Comparison of ENCODE assay signal across 34 cellular contexts in the genomic region with DNA sequence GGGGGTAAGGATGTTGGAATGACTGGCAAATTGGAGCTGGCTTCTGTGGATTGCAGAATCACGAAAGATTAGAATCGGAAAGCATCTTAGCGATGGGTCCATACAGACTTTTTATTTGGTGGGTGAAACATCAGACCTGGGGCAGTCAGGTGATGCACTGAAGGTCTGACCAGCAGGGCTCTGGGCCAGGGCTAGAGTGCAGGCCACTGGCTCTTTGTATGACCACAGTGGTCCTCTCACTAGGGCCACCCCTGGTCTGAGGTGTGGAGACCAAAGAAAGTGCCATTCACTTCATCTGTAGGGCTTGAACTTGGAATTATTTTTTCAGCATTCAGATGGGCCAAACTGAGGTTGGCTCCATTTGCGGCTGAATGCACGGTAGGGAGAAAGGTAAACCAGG.
DNase-seq lines count a peak whose midpoint lies in the region; ATAC-seq, FAIRE-seq and TF ChIP-seq lines count a peak whose summit lies in the region.
"Had no signal": no experiment of that assay in that cellular context is flagged by ENCODE, and none has a peak within 500 bp of the region (broad histone marks: within the 10 kb centered on the region; RNA-seq: fewer than 3 reads in every experiment).

No MANE protein-coding gene starts in this region.

- H3K79me2 ChIP-seq in neural progenitor cell (ENCODE audit: low read depth): no peaks in the 10 kb centered on the region

- H3K4me2 ChIP-seq in A549: no peak overlapping the region
- H3K4me2 ChIP-seq in neural progenitor cell: no peak overlapping the region
- H3K4me2 ChIP-seq: BLaER1; BLaER1 treated with 17β-estradiol and CSF1 and Interleukin-3, amounts not matched to agents 10 nM and 100 nM had no signal

- H3K4me1 ChIP-seq in A549 (no peaks in the 10 kb centered on the region), neural progenitor cell (no peaks in the 10 kb centered on the region), tibial artery (no peaks in the 10 kb centered on the region)
- H3K4me1 ChIP-seq: BE2C; BLaER1; BLaER1 treated with 17β-estradiol and CSF1 and Interleukin-3, amounts not matched to agents 10 nM and 100 nM; Caco-2 had no signal

- DNase-seq in A549 (ENCODE audit: low read depth in 1 of 2, low spot score in 1 of 2) (no peak), neural progenitor cell (ENCODE audit: low spot score) (no peak), tibial artery (no peak), Ammon's horn (ENCODE audit: low spot score) (no peak)
- no peak for DNase-seq in stimulated activated effector memory CD8-positive, alpha-beta T cell treated with anti-CD3 and anti-CD28 coated beads, Interleukin-12 subunit alpha, Interleukin-12 subunit beta, amount 100 ng/mL, for 72 hours (ENCODE audit: low spot score in 2 of 2)
- DNase-seq: 8988T; ACHN; AML-193; BE2C; C1 segment of cervical spinal cord; Caco-2; Calu3; CD4-positive, alpha-beta memory T cell; CD4-positive, alpha-beta T cell; CD4-positive, CD25-positive, alpha-beta regulatory T cell; CD8-positive, alpha-beta memory T cell; CD8-positive, alpha-beta T cell; COR-L47; DMS 273 treated with DMSO at 0.1 percent for 48 hours; DMS153; DMS53; DMS79; DMS79 treated with DMSO at 0.1 percent for 48 hours; DND-41; EL had no signal

- no peaks in the 10 kb centered on the region for H3K36me3 Mint-ChIP-seq in neural progenitor cell
- H3K36me3 Mint-ChIP-seq in stimulated activated effector memory CD8-positive, alpha-beta T cell treated with anti-CD3 and anti-CD28 coated beads, Interleukin-12 subunit alpha, Interleukin-12 subunit beta, amount 100 ng/mL, for 72 hours: no peaks in the 10 kb centered on the region
- H3K36me3 Mint-ChIP-seq: CD14-positive monocyte; CD4-positive, alpha-beta memory T cell; CD4-positive, CD25-positive, alpha-beta regulatory T cell; CD8-positive, alpha-beta memory T cell; CD8-positive, alpha-beta T cell had no signal

- peaks cover 11% of the 10 kb centered on the region for H3K9me3 Mint-ChIP-seq in neural progenitor cell
- peaks cover 2% of the 10 kb centered on the region for H3K9me3 Mint-ChIP-seq in stimulated activated effector memory CD8-positive, alpha-beta T cell treated with anti-CD3 and anti-CD28 coated beads, Interleukin-12 subunit alpha, Interleukin-12 subunit beta, amount 100 ng/mL, for 72 hours
- H3K9me3 Mint-ChIP-seq: CD4-positive, alpha-beta T cell; CD8-positive, alpha-beta T cell had no signal

- H3K27ac ChIP-seq in A549: no peak overlapping the region
- no peak overlapping the region for H3K27ac ChIP-seq in neural progenitor cell
- H3K27ac ChIP-seq in tibial artery: no peak overlapping the region
- H3K27ac ChIP-seq: 22Rv1; BLaER1; BLaER1 treated with 17β-estradiol and CSF1 and Interleukin-3, amounts not matched to agents 10 nM and 100 nM; C4-2B had no signal

- H3F3A ChIP-seq in neural progenitor cell (ENCODE audit: low read depth): no peaks in the 10 kb centered on the region

- peak overlapping the region; percentile 21 for H3K27ac Mint-ChIP-seq in neural progenitor cell
- no peak overlapping the region for H3K27ac Mint-ChIP-seq in stimulated activated effector memory CD8-positive, alpha-beta T cell treated with anti-CD3 and anti-CD28 coated beads, Interleukin-12 subunit alpha, Interleukin-12 subunit beta, amount 100 ng/mL, for 72 hours
- H3K27ac Mint-ChIP-seq: B cell; CD4-positive, alpha-beta memory T cell; CD4-positive, alpha-beta T cell; CD4-positive, CD25-positive, alpha-beta regulatory T cell; CD8-positive, alpha-beta memory T cell; CD8-positive, alpha-beta T cell had no signal

- 47% methylated on average over 5 of the region's 5 CpGs for WGBS in A549 (ENCODE audit: missing lambda C conversion rate)

- POLR2A ChIA-PET in A549 (lab: Yijun Ruan, JAX): no interaction called here

- TF ChIP-seq RAD21 in A549 (conservative IDR thresholded peaks at IDR 0.05 in 1 of 2, IDR thresholded peaks at IDR 0.05 in 1 of 2): no peak

- H3K9me3 ChIP-seq in A549 (no peaks in the 10 kb centered on the region), neural progenitor cell (ENCODE audit: low read depth) (no peaks in the 10 kb centered on the region), tibial artery (peaks cover 0 to 6% (median 0%) of the 10 kb centered on the region in 3 donors)
- H3K9me3 ChIP-seq: BE2C, Caco-2 had no signal

- H3K27me3 Mint-ChIP-seq in neural progenitor cell (ENCODE audit: insufficient read depth, low read depth): peaks cover 5% of the 10 kb centered on the region
- H3K27me3 Mint-ChIP-seq: B cell; CD4-positive, CD25-positive, alpha-beta regulatory T cell had no signal

- no peak for TF ChIP-seq CTCF in A549 (IDR thresholded peaks at IDR 0.05)
- no peak for TF ChIP-seq CTCF in neural progenitor cell (IDR thresholded peaks at IDR 0.05)
- TF ChIP-seq CTCF in tibial artery (IDR thresholded peaks at IDR 0.05): no peak

- ATAC-seq in A549 (no peak; a peak in 1 of 6 replicates), HG03175 (IDR thresholded peaks at IDR 0.05; ENCODE audit: unreplicated experiment) (no peak)
- peak; percentile 36 for ATAC-seq in stimulated activated effector memory CD8-positive, alpha-beta T cell treated with anti-CD3 and anti-CD28 coated beads, Interleukin-12 subunit alpha, Interleukin-12 subunit beta, amount 100 ng/mL, for 72 hours
- ATAC-seq: CD8-positive, alpha-beta T cell had no signal

- H2AFZ ChIP-seq in neural progenitor cell (replicated peaks): no peak overlapping the region

- no peak overlapping the region for H3K4me3 Mint-ChIP-seq in neural progenitor cell
- no peak overlapping the region for H3K4me3 Mint-ChIP-seq in stimulated activated effector memory CD8-positive, alpha-beta T cell treated with anti-CD3 and anti-CD28 coated beads, Interleukin-12 subunit alpha, Interleukin-12 subunit beta, amount 100 ng/mL, for 72 hours
- H3K4me3 Mint-ChIP-seq: B cell; CD14-positive monocyte; CD4-positive, alpha-beta memory T cell; CD4-positive, alpha-beta T cell; CD4-positive, CD25-positive, alpha-beta regulatory T cell; CD8-positive, alpha-beta memory T cell; CD8-positive, alpha-beta T cell had no signal

- no peak for FAIRE-seq in A549 (lab: Jason Lieb, UNC)
- FAIRE-seq: A204.1, D721Med had no signal

- H3K27me3 ChIP-seq in neural progenitor cell (no peaks in the 10 kb centered on the region), tibial artery (no peaks in the 10 kb centered on the region)
- H3K27me3 ChIP-seq: BE2C; BLaER1; BLaER1 treated with 17β-estradiol and CSF1 and Interleukin-3, amounts not matched to agents 10 nM and 100 nM had no signal

- H3K4me3 ChIP-seq in A549 (no peak overlapping the region), neural progenitor cell (no peak overlapping the region), tibial artery (no peak overlapping the region)
- H3K4me3 ChIP-seq: BLaER1; BLaER1 treated with 17β-estradiol and CSF1 and Interleukin-3, amounts not matched to agents 10 nM and 100 nM had no signal

- no peak overlapping the region for H3K9ac ChIP-seq in neural progenitor cell
- H3K9ac ChIP-seq: BLaER1; BLaER1 treated with 17β-estradiol and CSF1 and Interleukin-3, amounts not matched to agents 10 nM and 100 nM had no signal

- no peak for TF ChIP-seq EP300 in A549 (IDR thresholded peaks at IDR 0.05)

- H4K20me1 ChIP-seq in neural progenitor cell (ENCODE audit: low read depth): no peaks in the 10 kb centered on the region
- H4K20me1 ChIP-seq: BLaER1; BLaER1 treated with 17β-estradiol and CSF1 and Interleukin-3, amounts not matched to agents 10 nM and 100 nM had no signal

- intact Hi-C loops in tibial artery (cut with DNase I; ENCODE audit: low total_unique reads): no loop called here

- no peaks in the 10 kb centered on the region for H3K36me3 ChIP-seq in neural progenitor cell
- H3K36me3 ChIP-seq in tibial artery: no peaks in the 10 kb centered on the region
- H3K36me3 ChIP-seq: BE2C; BLaER1; BLaER1 treated with 17β-estradiol and CSF1 and Interleukin-3, amounts not matched to agents 10 nM and 100 nM had no signal

- CTCF ChIA-PET in A549 (lab: Yijun Ruan, JAX): interaction anchor here (0.9 to 1.0 kb wide), 2 partner anchors 17 to 766 kb away, joined by 3 read pairs; no protein-coding TSS in a partner anchor

- TF ChIP-seq POLR2A in A549 (IDR thresholded peaks at IDR 0.05; ENCODE audit: low read length): no peak

- no peaks in the 10 kb centered on the region for H3K4me1 Mint-ChIP-seq in neural progenitor cell
- H3K4me1 Mint-ChIP-seq in stimulated activated effector memory CD8-positive, alpha-beta T cell treated with anti-CD3 and anti-CD28 coated beads, Interleukin-12 subunit alpha, Interleukin-12 subunit beta, amount 100 ng/mL, for 72 hours: no peaks in the 10 kb centered on the region
- H3K4me1 Mint-ChIP-seq: B cell; CD14-positive monocyte; CD4-positive, alpha-beta memory T cell; CD4-positive, CD25-positive, alpha-beta regulatory T cell; CD8-positive, alpha-beta memory T cell had no signal

TF ChIP-seq in A549, 52 proteins besides CTCF, POLR2A, EP300 and RAD21:
- TF ChIP-seq RARB (CRISPR knock-in tag; IDR thresholded peaks at IDR 0.05) (no peak), RNF2 (IDR thresholded peaks at IDR 0.05; ENCODE audit: borderline replicate concordance, low read depth) (no peak), CHD4 (IDR thresholded peaks at IDR 0.05; ENCODE audit: borderline replicate concordance) (no peak), NFE2L2 (conservative IDR thresholded peaks at IDR 0.05; ENCODE audit: low read length) (peak; percentile 10; the same call in 1 of the 2 replicates), JUN (IDR thresholded peaks at IDR 0.05) (no peak)
